In the genomic region with DNA sequence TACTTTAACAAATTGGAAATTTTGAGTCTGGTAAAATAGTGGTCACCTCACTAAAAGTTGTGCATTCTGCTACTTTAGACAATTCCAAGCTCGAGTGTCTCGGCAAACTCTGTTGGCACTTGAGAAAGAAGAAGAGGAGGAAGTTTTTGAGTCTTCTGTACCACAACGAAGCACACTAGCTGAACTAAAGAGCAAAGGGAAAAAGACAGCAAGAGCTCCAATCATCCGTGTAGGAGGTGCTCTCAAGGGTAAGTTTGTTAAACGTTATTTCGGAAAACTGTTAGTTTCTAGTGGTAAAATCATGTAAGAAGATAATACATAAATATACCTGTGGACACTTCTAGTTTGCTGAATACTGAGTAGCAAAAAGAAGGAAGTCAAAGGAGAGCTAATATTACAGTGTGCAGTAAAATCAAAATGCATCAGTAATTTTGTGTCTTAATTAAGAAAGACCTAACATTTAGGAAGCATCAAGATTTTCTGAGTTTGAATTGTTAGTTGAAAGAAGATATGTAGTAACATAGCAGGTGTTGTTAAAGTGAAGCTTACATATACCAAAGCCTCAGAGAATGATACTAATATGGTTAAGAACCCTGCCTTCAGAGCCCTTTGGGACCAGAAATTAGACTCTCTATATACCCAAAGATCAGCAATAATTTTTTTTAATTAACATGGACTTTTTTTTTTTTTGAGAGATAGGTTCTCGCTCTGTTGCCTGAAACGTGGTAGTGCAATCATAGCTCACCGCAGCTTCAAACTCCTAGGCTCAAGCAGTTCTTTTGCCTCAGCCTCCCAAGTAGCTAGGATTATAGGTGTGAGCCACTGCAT, we compare ENCODE assay signal across 18 cellular contexts. TPM values are rescaled to one million over a fixed set of nuclear protein-coding genes. Genes with fewer than 3 reads are reported as not detected.
DNase-seq lines count a peak whose midpoint lies in the region; ATAC-seq, FAIRE-seq and TF ChIP-seq lines count a peak whose summit lies in the region.
"Had no signal": no experiment of that assay in that cellular context is flagged by ENCODE, and none has a peak within 500 bp of the region (broad histone marks: within the 10 kb centered on the region; RNA-seq: fewer than 3 reads in every experiment).

No MANE protein-coding gene starts in this region.

- H3K27me3 ChIP-seq in GM23248 (replicated peaks; ENCODE audit: insufficient read depth) = no peaks in the 10 kb centered on the region
- no peaks in the 10 kb centered on the region for H3K27me3 ChIP-seq in GM12878 (replicated peaks in 1 of 2; ENCODE audit: control insufficient read depth in 2 of 2, insufficient read depth in 2 of 2, low read length in 1 of 2)
- no peaks in the 10 kb centered on the region for H3K27me3 ChIP-seq in neutrophil
- H3K27me3 ChIP-seq: colonic mucosa, SJSA1 had no signal

- ATAC-seq in GM12878 (peak; percentile 55), HG03354 (IDR thresholded peaks at IDR 0.05; ENCODE audit: poor library complexity, severe bottlenecking, unreplicated experiment) (no peak), GM18909 (IDR thresholded peaks at IDR 0.05; ENCODE audit: poor library complexity, unreplicated experiment) (no peak)
- ATAC-seq: activated CD8-positive, alpha-beta T cell treated with anti-CD3 and anti-CD28 coated beads for 36 hours had no signal

- no TSS peak for BruUV-seq in GM12878 (replicated peaks; lab: Mats Ljungman, UMichigan)

- H3K4me1 ChIP-seq in GM23248 (ENCODE audit: insufficient read depth) = no peaks in the 10 kb centered on the region
- H3K4me1 ChIP-seq in GM12878 (ENCODE audit: control insufficient read depth, insufficient read depth, low read length) = peaks cover 19% of the 10 kb centered on the region
- peaks cover 21 to 22% of the 10 kb centered on the region in 2 experiments for H3K4me1 ChIP-seq in neutrophil (ENCODE audit: control insufficient read depth in 1 of 2, insufficient read depth in 1 of 2, low read depth in 1 of 2, low read length in 1 of 2)
- H3K4me1 ChIP-seq: colonic mucosa, SJSA1 had no signal

- TF ChIP-seq EP300 in GM12878 (IDR thresholded peaks at IDR 0.05; ENCODE audit: borderline replicate concordance in 1 of 2, control insufficient read depth in 1 of 2, low read depth in 2 of 2, low read length in 2 of 2) = no peak

- TF ChIP-seq POLR2A in GM12878 (IDR thresholded peaks at IDR 0.05; ENCODE audit: low read depth, low read length) = no peak

- SMC1A ChIA-PET in GM12878 (lab: Charles Lee; ENCODE audit: uncharacterized antibody, unreplicated experiment) = interaction anchor here (0.8 to 5.6 kb wide), 23 partner anchors 9 to 148 kb away, joined by 3 to 52 read pairs (median 6); a partner anchor contains a TSS

- 84 to 87% methylated on average over 9 of the region's 9 CpGs for WGBS in GM23248 (ENCODE audit: low coverage in 1 of 2, low lambda C conversion rate in 2 of 2, missing lambda C conversion rate in 2 of 2), 2 experiments
- 43% methylated on average over 9 of the region's 9 CpGs for WGBS in GM12878 (ENCODE audit: insufficient coverage, insufficient replicate concordance, low lambda C conversion rate, missing lambda C conversion rate)

- H3K27ac ChIP-seq in GM23248 (no peak overlapping the region), GM12878 (ENCODE audit: control insufficient read depth, insufficient read depth) (peak overlapping the region; percentile 39), neutrophil (peak overlapping the region; percentile 64), caudate nucleus (ENCODE audit: low read depth, low read length) (no peak overlapping the region)
- H3K27ac ChIP-seq: colonic mucosa, SJSA1 had no signal

- DNase-seq in activated CD4-positive, alpha-beta memory T cell treated with anti-CD3 and anti-CD28 coated beads, Interleukin-2, amount 10 ng/mL, durations not matched to agents 7 days and 5 days = no peak
- DNase-seq in activated CD4-positive, alpha-beta memory T cell treated with anti-CD3 and anti-CD28 coated beads for 36 hours = no peak
- no peak for DNase-seq in GM23248
- no peak for DNase-seq in GM12878 (ENCODE audit: low read depth, low spot score)
- no peak for DNase-seq in caudate nucleus (lab: John Stamatoyannopoulos, UW)
- DNase-seq: activated CD8-positive, alpha-beta T cell treated with anti-CD3 and anti-CD28 coated beads for 36 hours; activated effector memory CD4-positive, alpha-beta T cell treated with Interleukin-2 at 50 U/mL for 16 hours; colonic mucosa; foreskin fibroblast; NCI-H1048; NCI-H510A treated with DMSO at 0.1 percent for 48 hours; stimulated activated CD4-positive, alpha-beta T cell treated with anti-CD3 and anti-CD28 coated beads, Interleukin-1b, Interleukin-23, amount 100 ng/mL, for 48 hours had no signal

- no peaks in the 10 kb centered on the region for H3K36me3 ChIP-seq in GM23248 (ENCODE audit: low read depth)
- peaks cover 6 to 9% of the 10 kb centered on the region in 2 experiments; a peak in 3 of 4 replicates for H3K36me3 ChIP-seq in GM12878 (ENCODE audit: control insufficient read depth in 2 of 2, insufficient read depth in 2 of 2, low read length in 1 of 2)
- H3K36me3 ChIP-seq in neutrophil = no peaks in the 10 kb centered on the region
- H3K36me3 ChIP-seq: colonic mucosa had no signal

- no peaks in the 10 kb centered on the region for H3F3A ChIP-seq in GM23248 (ENCODE audit: insufficient read depth)

- FAIRE-seq in GM12878 (lab: Jason Lieb, UNC) = peak; percentile 80

- no peak for TF ChIP-seq RAD21 in GM12878 (IDR thresholded peaks at IDR 0.05; ENCODE audit: insufficient read depth, low read depth, low read length)

- H3K36me3 Mint-ChIP-seq in activated CD4-positive, alpha-beta memory T cell treated with anti-CD3 and anti-CD28 coated beads, Interleukin-2, amount 10 ng/mL, durations not matched to agents 7 days and 5 days (ENCODE audit: low read depth) = peaks cover 68% of the 10 kb centered on the region
- peaks cover 50% of the 10 kb centered on the region for H3K36me3 Mint-ChIP-seq in activated CD4-positive, alpha-beta memory T cell treated with anti-CD3 and anti-CD28 coated beads for 36 hours

- H3K4me3 ChIP-seq in GM23248 = no peak overlapping the region
- H3K4me3 ChIP-seq in GM12878 = peak overlapping the region; percentile 12; the same call in 1 of the 2 replicates
- no peak overlapping the region for H3K4me3 ChIP-seq in neutrophil (ENCODE audit: low read depth in 1 of 2, low read length in 1 of 2)
- H3K4me3 ChIP-seq: colonic mucosa, SJSA1 had no signal

- H3K27ac Mint-ChIP-seq in activated CD4-positive, alpha-beta memory T cell treated with anti-CD3 and anti-CD28 coated beads, Interleukin-2, amount 10 ng/mL, durations not matched to agents 7 days and 5 days = peak overlapping the region; percentile 79
- H3K27ac Mint-ChIP-seq in activated CD4-positive, alpha-beta memory T cell treated with anti-CD3 and anti-CD28 coated beads for 36 hours = no peak overlapping the region

- TF ChIP-seq CTCF in GM12878 (IDR thresholded peaks at IDR 0.05 in 2 of 3, conservative IDR thresholded peaks at IDR 0.05 in 1 of 3; ENCODE audit: control insufficient read depth in 2 of 3, extremely low read depth in 1 of 3, insufficient read depth in 1 of 3, low read depth in 3 of 3, low read length in 3 of 3) = no peak
- TF ChIP-seq CTCF in neutrophil (IDR thresholded peaks at IDR 0.05) = no peak

- CTCF ChIA-PET in activated CD4-positive, alpha-beta memory T cell treated with anti-CD3 and anti-CD28 coated beads, Interleukin-2, amount 10 ng/mL, durations not matched to agents 7 days and 5 days (lab: Charles Lee) = interaction anchor here (0.9 to 1.3 kb wide), 6 partner anchors 12 to 138 kb away, joined by 3 to 5 read pairs (median 3); no protein-coding TSS in a partner anchor
- CTCF ChIA-PET in activated CD4-positive, alpha-beta memory T cell treated with anti-CD3 and anti-CD28 coated beads for 36 hours (lab: Charles Lee) = interaction anchor here (1.1 to 3.6 kb wide), 3 partner anchors 34 to 146 kb away, joined by 3 to 12 read pairs (median 3); no protein-coding TSS in a partner anchor
- CTCF ChIA-PET in GM12878 (lab: Yijun Ruan, JAX) = interaction anchor here (0.8 to 3.8 kb wide), 17 partner anchors 10 to 137 kb away, joined by 3 to 31 read pairs (median 5); no protein-coding TSS in a partner anchor

- H3K9me2 ChIP-seq in GM23248 (ENCODE audit: insufficient read depth) = no peaks in the 10 kb centered on the region

- no peaks in the 10 kb centered on the region for H3K9me3 Mint-ChIP-seq in activated CD4-positive, alpha-beta memory T cell treated with anti-CD3 and anti-CD28 coated beads, Interleukin-2, amount 10 ng/mL, durations not matched to agents 7 days and 5 days
- no peaks in the 10 kb centered on the region for H3K9me3 Mint-ChIP-seq in activated CD4-positive, alpha-beta memory T cell treated with anti-CD3 and anti-CD28 coated beads for 36 hours
- H3K9me3 Mint-ChIP-seq: activated CD8-positive, alpha-beta T cell treated with anti-CD3 and anti-CD28 coated beads for 36 hours had no signal

- H3K4me2 ChIP-seq in GM23248 (ENCODE audit: unreplicated experiment) (no peak overlapping the region), GM12878 (ENCODE audit: control insufficient read depth, insufficient read depth) (peak overlapping the region; percentile 64)

- no peaks in the 10 kb centered on the region for H3K27me3 Mint-ChIP-seq in activated CD4-positive, alpha-beta memory T cell treated with anti-CD3 and anti-CD28 coated beads, Interleukin-2, amount 10 ng/mL, durations not matched to agents 7 days and 5 days
- no peaks in the 10 kb centered on the region for H3K27me3 Mint-ChIP-seq in activated CD4-positive, alpha-beta memory T cell treated with anti-CD3 and anti-CD28 coated beads for 36 hours
- H3K27me3 Mint-ChIP-seq: activated CD8-positive, alpha-beta T cell treated with anti-CD3 and anti-CD28 coated beads for 36 hours had no signal

- H3K4me1 Mint-ChIP-seq in activated CD4-positive, alpha-beta memory T cell treated with anti-CD3 and anti-CD28 coated beads, Interleukin-2, amount 10 ng/mL, durations not matched to agents 7 days and 5 days = peaks cover 32% of the 10 kb centered on the region
- H3K4me1 Mint-ChIP-seq in activated CD4-positive, alpha-beta memory T cell treated with anti-CD3 and anti-CD28 coated beads for 36 hours (ENCODE audit: low read depth) = peaks cover 24% of the 10 kb centered on the region

- H3K79me2 ChIP-seq in GM23248 (ENCODE audit: insufficient read depth) = no peaks in the 10 kb centered on the region
- peaks cover 7% of the 10 kb centered on the region for H3K79me2 ChIP-seq in GM12878 (ENCODE audit: control insufficient read depth, insufficient read depth, low read length)

- H3K9me3 ChIP-seq in GM23248 (ENCODE audit: low read depth) (no peaks in the 10 kb centered on the region), GM12878 (replicated peaks; ENCODE audit: control insufficient read depth, insufficient read depth, low read length) (no peaks in the 10 kb centered on the region; the same call in 2 of the 3 replicates), neutrophil (no peaks in the 10 kb centered on the region)
- H3K9me3 ChIP-seq: colonic mucosa, SJSA1 had no signal

- RAD21 ChIA-PET in GM12878 (lab: Charles Lee; ENCODE audit: unreplicated experiment) = interaction anchor here (0.7 to 5.3 kb wide), 20 partner anchors 14 to 152 kb away, joined by 3 to 56 read pairs (median 5); a partner anchor contains a TSS

- H2AFZ ChIP-seq in GM23248 = 0 out of 2 replicates have a peak overlapping the region, but pooled peaks have one; percentile 39
- H2AFZ ChIP-seq in GM12878 (ENCODE audit: control insufficient read depth, low read depth, low read length) = peak overlapping the region; percentile 46

- POLR2A ChIA-PET in activated CD4-positive, alpha-beta memory T cell treated with anti-CD3 and anti-CD28 coated beads, Interleukin-2, amount 10 ng/mL, durations not matched to agents 7 days and 5 days (lab: Charles Lee) = interaction anchor here (0.8 to 2.0 kb wide), 4 partner anchors 10 to 24 kb away, joined by 3 to 7 read pairs (median 3); no protein-coding TSS in a partner anchor
- POLR2A ChIA-PET in activated CD4-positive, alpha-beta memory T cell treated with anti-CD3 and anti-CD28 coated beads for 36 hours (lab: Charles Lee) = interaction anchor here (0.6 to 1.0 kb wide), 2 partner anchors 10 to 21 kb away, joined by 3 to 4 read pairs; no protein-coding TSS in a partner anchor
- POLR2A ChIA-PET in GM12878 (lab: Charles Lee) = interaction anchor here (0.6 to 2.6 kb wide), 13 partner anchors 9 to 226 kb away, joined by 3 to 11 read pairs (median 4); a partner anchor contains a TSS

- in situ Hi-C loops in GM23248 (cut with MboI) (no loop called here), GM12878 (cut with MboI) (no loop called here)

- H3K4me3 Mint-ChIP-seq in activated CD4-positive, alpha-beta memory T cell treated with anti-CD3 and anti-CD28 coated beads, Interleukin-2, amount 10 ng/mL, durations not matched to agents 7 days and 5 days = no peak overlapping the region
- no peak overlapping the region for H3K4me3 Mint-ChIP-seq in activated CD4-positive, alpha-beta memory T cell treated with anti-CD3 and anti-CD28 coated beads for 36 hours
- H3K4me3 Mint-ChIP-seq: activated CD8-positive, alpha-beta T cell treated with anti-CD3 and anti-CD28 coated beads for 36 hours had no signal

- H4K20me1 ChIP-seq in GM23248 (ENCODE audit: insufficient read depth) (no peaks in the 10 kb centered on the region), GM12878 (ENCODE audit: control insufficient read depth, insufficient read depth) (no peaks in the 10 kb centered on the region)

- H3K9ac ChIP-seq in GM23248 (no peak overlapping the region), GM12878 (ENCODE audit: control insufficient read depth, insufficient read depth, low read length) (peak overlapping the region; percentile 11; the same call in 1 of the 2 replicates)
- H3K9ac ChIP-seq: KMS-11 had no signal

- intact Hi-C loops in activated CD4-positive, alpha-beta memory T cell treated with anti-CD3 and anti-CD28 coated beads for 36 hours (cut with micrococcal nuclease) = no loop called here
- intact Hi-C loops in GM12878 (cut with micrococcal nuclease; ENCODE audit: unreplicated experiment) = loop anchor here (5.0 kb wide), 1 partner anchor 137 kb away; no protein-coding TSS in a partner anchor

RNA-seq across cellular contexts. Expression of a gene that starts 23.0 kb away (rescaled TPM):
- 10 to 100 TPM; 73.2 to 73.8 TPM for total RNA-seq in activated CD4-positive, alpha-beta memory T cell treated with anti-CD3 and anti-CD28 coated beads, Interleukin-2, amount 10 ng/mL, durations not matched to agents 7 days and 5 days
- total RNA-seq in activated CD4-positive, alpha-beta memory T cell treated with anti-CD3 and anti-CD28 coated beads for 36 hours = 10 to 100 TPM; 88.8 to 96.1 TPM
- 9.4 and 23.4 TPM in 2 replicates for total RNA-seq in GM23248 (2014; rRNA removed; shearing (Covaris generic))
- 8.1 and 10.2 TPM in 2 replicates for polyA plus RNA-seq in GM23248 (2016; fragmentation: Nextera tagmentation; extraction: Ambion mirVana)
- 142 and 156 TPM in 2 replicates for total RNA-seq in GM12878 (2013; cell fraction: nucleolus; rRNA removed)
- total RNA-seq in GM12878 (2014; rRNA removed) = 78.9 and 95.3 TPM in 2 replicates
- total RNA-seq in GM12878 (2014; rRNA removed; fragmentation: Illumina TruSeq; extraction: Trizol) = 92.6 and 95.4 TPM in 2 replicates
- 71.6 and 78.4 TPM in 2 replicates for total RNA-seq in GM12878 (2021)
- polyA plus RNA-seq in GM12878 (2011; ENCODE audit: low read depth) = 29.4 TPM
- 84.4 and 105 TPM in 2 replicates for polyA plus RNA-seq in GM12878 (2011; rRNA removed)
- 35.8 and 36.0 TPM in 2 replicates for polyA plus RNA-seq in GM12878 (2011; cell fraction: cytosol; rRNA removed)
- polyA plus RNA-seq in GM12878 (2011; cell fraction: nucleus; rRNA removed) = 97.5 and 112 TPM in 2 replicates
- polyA plus RNA-seq in GM12878 (2012) = 25.4 and 35.5 TPM in 2 replicates
- 98.6 and 126 TPM in 2 replicates for polyA plus RNA-seq in GM12878 (2014; fragmentation: Illumina TruSeq; extraction: Trizol)
- polyA plus RNA-seq in GM12878 (2014; fragmentation: Nextera tagmentation; extraction: Ambion mirVana) = 10 to 100 TPM; 29.1 to 38.6 TPM
- polyA plus RNA-seq in GM12878 (2014; rRNA removed) = 66.7 and 79.6 TPM in 2 replicates
- polyA plus RNA-seq in GM12878 (2016; fragmentation: Nextera tagmentation; extraction: Ambion mirVana) = 10 to 100 TPM; 73.1 to 75.6 TPM
- polyA minus RNA-seq in GM12878 (2011; rRNA and poly(A)+ RNA removed) = 53.6 and 55.4 TPM in 2 replicates
- 18.8 and 28.1 TPM in 2 replicates for polyA minus RNA-seq in GM12878 (2011; cell fraction: cytosol; rRNA and poly(A)+ RNA removed)
- polyA minus RNA-seq in GM12878 (2011; cell fraction: nucleus; rRNA and poly(A)+ RNA removed) = 39.4 and 86.6 TPM in 2 replicates

RNA-seq across cellular contexts. Expression of a gene that starts 55.0 kb away (rescaled TPM):
- under 1 TPM; 0.20 to 0.65 TPM for total RNA-seq in activated CD4-positive, alpha-beta memory T cell treated with anti-CD3 and anti-CD28 coated beads, Interleukin-2, amount 10 ng/mL, durations not matched to agents 7 days and 5 days
- total RNA-seq in activated CD4-positive, alpha-beta memory T cell treated with anti-CD3 and anti-CD28 coated beads for 36 hours = under 1 TPM; 0.69 to 0.73 TPM
- total RNA-seq in GM23248 (2014; rRNA removed; shearing (Covaris generic)) = not detected in 2 replicates
- polyA plus RNA-seq in GM23248 (2016; fragmentation: Nextera tagmentation; extraction: Ambion mirVana) = not detected in 2 replicates
- 2.2 and 2.5 TPM in 2 replicates for total RNA-seq in GM12878 (2013; cell fraction: nucleolus; rRNA removed)
- 0.40 and 1.2 TPM in 2 replicates for total RNA-seq in GM12878 (2014; rRNA removed)
- 0.14 and 0.36 TPM in 2 replicates for total RNA-seq in GM12878 (2014; rRNA removed; fragmentation: Illumina TruSeq; extraction: Trizol)
- total RNA-seq in GM12878 (2021) = 0.59 and 0.77 TPM in 2 replicates
- polyA plus RNA-seq in GM12878 (2011; ENCODE audit: low read depth) = 0.14 TPM
- polyA plus RNA-seq in GM12878 (2011; rRNA removed) = 0.03 and 0.07 TPM in 2 replicates
- polyA plus RNA-seq in GM12878 (2011; cell fraction: cytosol; rRNA removed) = 0.28 and 0.38 TPM in 2 replicates
- 0.15 and 0.51 TPM in 2 replicates for polyA plus RNA-seq in GM12878 (2011; cell fraction: nucleus; rRNA removed)
- 0.27 and 0.30 TPM in 2 replicates for polyA plus RNA-seq in GM12878 (2012)
- polyA plus RNA-seq in GM12878 (2014; fragmentation: Illumina TruSeq; extraction: Trizol) = 0.16 and 0.25 TPM in 2 replicates
- under 1 TPM in 1 of 2 experiments, not detected in 1; 0.07 TPM for polyA plus RNA-seq in GM12878 (2014; fragmentation: Nextera tagmentation; extraction: Ambion mirVana)
- 0.92 and 1.3 TPM in 2 replicates for polyA plus RNA-seq in GM12878 (2014; rRNA removed)
- under 1 TPM in 1 of 2 experiments, not detected in 1; 0.27 TPM for polyA plus RNA-seq in GM12878 (2016; fragmentation: Nextera tagmentation; extraction: Ambion mirVana)
- polyA minus RNA-seq in GM12878 (2011; rRNA and poly(A)+ RNA removed) = 0.26 and 0.37 TPM in 2 replicates
- not detected in 2 replicates for polyA minus RNA-seq in GM12878 (2011; cell fraction: cytosol; rRNA and poly(A)+ RNA removed)
- 0.73 and 1.3 TPM in 2 replicates for polyA minus RNA-seq in GM12878 (2011; cell fraction: nucleus; rRNA and poly(A)+ RNA removed)
- total RNA-seq: osteocyte had no signal

Comparison
In these comparisons a context has a peak if more than half of its experiments do, and no peak if none do; other contexts are left out.
1. H3K27ac ChIP-seq: peak in GM12878 (single experiment) and neutrophil (single experiment); none in GM23248 (single experiment) and caudate nucleus (single experiment).